8 cellular contexts compared by ENCODE assay signal in genomic region chr14:26598081-26598671, GRCh38. TPM values are rescaled to one million over a fixed set of nuclear protein-coding genes. Genes with fewer than 3 reads are reported as not detected.
A peak's percentile ranks its signal among the peaks of the same experiment; 100 is the strongest.
DNase-seq lines count a peak whose midpoint lies in the region; ATAC-seq lines count a peak whose summit lies in the region.

No MANE protein-coding gene starts in this region.

- H3K4me3 Mint-ChIP-seq in stimulated activated naive B cell treated with anti-CD40 and anti-IgM and Interleukin-4, amounts not matched to agents 10 μg/mL and 1 μg/mL and 100 μg/mL, for 72 hours: peak overlapping the region; percentile 70 to 72

- H3K4me3 ChIP-seq in Jurkat, Clone E6-1 (ENCODE audit: low read length): peak overlapping the region; percentile 66

- no peaks in the 10 kb centered on the region for H3K36me3 Mint-ChIP-seq in stimulated activated naive B cell treated with anti-CD40 and anti-IgM and Interleukin-4, amounts not matched to agents 10 μg/mL and 1 μg/mL and 100 μg/mL, for 72 hours

- ATAC-seq in left lobe of liver (peak; percentile 85), HG02884 (IDR thresholded peaks at IDR 0.05; ENCODE audit: unreplicated experiment) (no peak), GM18517 (IDR thresholded peaks at IDR 0.05; ENCODE audit: unreplicated experiment) (no peak)
- ATAC-seq in stimulated activated naive B cell treated with anti-CD40 and anti-IgM and Interleukin-4, amounts not matched to agents 10 μg/mL and 1 μg/mL and 100 μg/mL, for 72 hours (replicated peaks): peak; percentile 49 to 72

- peaks cover 5 to 6% of the 10 kb centered on the region in 2 donors for H3K4me1 Mint-ChIP-seq in stimulated activated naive B cell treated with anti-CD40 and anti-IgM and Interleukin-4, amounts not matched to agents 10 μg/mL and 1 μg/mL and 100 μg/mL, for 72 hours

- peaks cover 48 to 52% of the 10 kb centered on the region in 2 donors for H3K27me3 Mint-ChIP-seq in stimulated activated naive B cell treated with anti-CD40 and anti-IgM and Interleukin-4, amounts not matched to agents 10 μg/mL and 1 μg/mL and 100 μg/mL, for 72 hours

- in situ Hi-C loops in SK-MEL-5 (cut with HindIII; ENCODE audit: low pct_unique_long_range_greater_than_20kb, low sequenced_read_pairs): no loop called here

- no peak overlapping the region for H3K27ac Mint-ChIP-seq in stimulated activated naive B cell treated with anti-CD40 and anti-IgM and Interleukin-4, amounts not matched to agents 10 μg/mL and 1 μg/mL and 100 μg/mL, for 72 hours

- H3K9me3 Mint-ChIP-seq in stimulated activated naive B cell treated with anti-CD40 and anti-IgM and Interleukin-4, amounts not matched to agents 10 μg/mL and 1 μg/mL and 100 μg/mL, for 72 hours: peaks cover 0 to 1% of the 10 kb centered on the region in 2 donors

- DNase-seq in DMS79 (lab: John Stamatoyannopoulos, UW) (peak; percentile 100), SK-MEL-5 (ENCODE audit: low read depth, low spot score) (peak; percentile 92), dermis microvascular lymphatic vessel endothelial cell (ENCODE audit: low read depth in 2 of 2) (peak; percentile 4 to 7), left lobe of liver (ENCODE audit: low spot score) (peak; percentile 53)
- DNase-seq in Jurkat, Clone E6-1 (ENCODE audit: low read depth, low spot score): peak; percentile 95
- peak; percentile 13 for DNase-seq in stimulated activated naive B cell treated with anti-CD40 and anti-IgM and Interleukin-4, amounts not matched to agents 10 μg/mL and 1 μg/mL and 100 μg/mL, for 72 hours

RNA-seq across cellular contexts. Expression of gene NOVA1, which starts 0.3 kb away (rescaled TPM):
- 8.4 TPM for polyA plus RNA-seq in Jurkat, Clone E6-1 (2012; ENCODE audit: insufficient read depth, insufficient read length)
- 1.0 and 2.2 TPM in 2 replicates for total RNA-seq in SK-MEL-5 (2014; rRNA removed; shearing (Covaris generic))
- 4.5 and 8.3 TPM in 2 replicates for polyA plus RNA-seq in SK-MEL-5 (2015; cell fraction: cytosol; rRNA removed)
- polyA plus RNA-seq in SK-MEL-5 (2015; cell fraction: nucleus; rRNA removed): 6.9 and 7.9 TPM in 2 replicates
- total RNA-seq in dermis microvascular lymphatic vessel endothelial cell (under 0.01 TPM in 1 of 2 replicates, not detected in the other), left lobe of liver (0.25 TPM)

Comparison
In these comparisons a context has a peak if more than half of its experiments do, and no peak if none do; other contexts are left out.
1. DNase-seq: peak in every context shown above with its lines; median percentile 100 in DMS79; 95 in Jurkat, Clone E6-1; 92 in SK-MEL-5; 53 in left lobe of liver; 13 in stimulated activated naive B cell treated with anti-CD40 and anti-IgM and Interleukin-4, amounts not matched to agents 10 μg/mL and 1 μg/mL and 100 μg/mL, for 72 hours; 6 in dermis microvascular lymphatic vessel endothelial cell.
2. ATAC-seq: peak in left lobe of liver (single experiment) and stimulated activated naive B cell treated with anti-CD40 and anti-IgM and Interleukin-4, amounts not matched to agents 10 μg/mL and 1 μg/mL and 100 μg/mL, for 72 hours (2 of 2); none in HG02884 (single experiment) and GM18517 (single experiment).